Comparison of ENCODE assay signal across 8 cellular contexts in genomic region chr19:45716314-45717130, GRCh38. TPM values are rescaled to one million over a fixed set of nuclear protein-coding genes. Genes with fewer than 3 reads are reported as not detected.
DNase-seq lines count a peak whose midpoint lies in the region; ATAC-seq, FAIRE-seq and TF ChIP-seq lines count a peak whose summit lies in the region.

No MANE protein-coding gene starts in this region.

- H3K27ac Mint-ChIP-seq in CD4-positive, alpha-beta T cell, result peak overlapping the region; percentile 89
- peak overlapping the region; percentile 93 for H3K27ac Mint-ChIP-seq in activated CD4-positive, alpha-beta memory T cell treated with anti-CD3 and anti-CD28 coated beads for 36 hours
- peak overlapping the region; percentile 89 to 91 for H3K27ac Mint-ChIP-seq in natural killer cell treated with Interleukin-12 subunit alpha and Interleukin-12 subunit beta and Interleukin-15 and Interleukin-18, amount 100 ng/mL, for 72 hours

- no peaks in the 10 kb centered on the region for H3K9me3 ChIP-seq in CD4-positive, alpha-beta T cell (ENCODE audit: control insufficient read depth, low read length)
- no peaks in the 10 kb centered on the region for H3K9me3 ChIP-seq in esophagus muscularis mucosa

- peak overlapping the region; percentile 90 for H3K4me3 Mint-ChIP-seq in CD4-positive, alpha-beta T cell
- peak overlapping the region; percentile 96 for H3K4me3 Mint-ChIP-seq in activated CD4-positive, alpha-beta memory T cell treated with anti-CD3 and anti-CD28 coated beads for 36 hours
- peak overlapping the region; percentile 87 for H3K4me3 Mint-ChIP-seq in natural killer cell treated with Interleukin-12 subunit alpha and Interleukin-12 subunit beta and Interleukin-15 and Interleukin-18, amount 100 ng/mL, for 72 hours

- peaks cover 7 to 25% (median 20%) of the 10 kb centered on the region in 4 donors for H3K4me1 ChIP-seq in esophagus muscularis mucosa

- no peak for TF ChIP-seq CTCF in CD4-positive, alpha-beta T cell (IDR thresholded peaks at IDR 0.05)
- no peak for TF ChIP-seq CTCF in esophagus muscularis mucosa (IDR thresholded peaks at IDR 0.05)
- TF ChIP-seq CTCF in GM20000 (IDR thresholded peaks at IDR 0.05; ENCODE audit: extremely low read depth, missing control alignments), result no peak

- H3K36me3 ChIP-seq in esophagus muscularis mucosa, result peaks cover 16 to 32% (median 22%) of the 10 kb centered on the region in 4 donors

- H3K36me3 Mint-ChIP-seq in CD4-positive, alpha-beta T cell (ENCODE audit: low read depth), result peaks cover 30% of the 10 kb centered on the region
- peaks cover 14% of the 10 kb centered on the region for H3K36me3 Mint-ChIP-seq in activated CD4-positive, alpha-beta memory T cell treated with anti-CD3 and anti-CD28 coated beads for 36 hours
- no peaks in the 10 kb centered on the region for H3K36me3 Mint-ChIP-seq in natural killer cell treated with Interleukin-12 subunit alpha and Interleukin-12 subunit beta and Interleukin-15 and Interleukin-18, amount 100 ng/mL, for 72 hours

- intact Hi-C loops in CD4-positive, alpha-beta T cell (cut with DNase I, micrococcal nuclease), result loop anchor here (1.0 to 5.0 kb wide), 8 partner anchors 14 to 631 kb away; partner anchors contain the start of genes FBXO46 (in 2 of the 2), QPCTL (in 2 of the 2), CCDC61 (in 1 of the 2) and FOXA3 (in 1 of the 2)
- intact Hi-C loops in activated CD4-positive, alpha-beta memory T cell treated with anti-CD3 and anti-CD28 coated beads for 36 hours (cut with micrococcal nuclease), result loop anchor here (1.0 to 5.0 kb wide), 10 partner anchors 14 to 210 kb away; partner anchors contain the start of genes DMWD, FBXO46, IRF2BP1 and OPA3
- intact Hi-C loops in esophagus muscularis mucosa (cut with DNase I), result no loop called here

- TF ChIP-seq POLR2A in esophagus muscularis mucosa (IDR thresholded peaks at IDR 0.05; ENCODE audit: low read depth), result no peak

- peaks cover 42% of the 10 kb centered on the region for H3K4me1 Mint-ChIP-seq in CD4-positive, alpha-beta T cell (ENCODE audit: low read depth)
- H3K4me1 Mint-ChIP-seq in activated CD4-positive, alpha-beta memory T cell treated with anti-CD3 and anti-CD28 coated beads for 36 hours (ENCODE audit: low read depth), result peaks cover 35% of the 10 kb centered on the region
- peaks cover 31 to 35% of the 10 kb centered on the region in 2 donors for H3K4me1 Mint-ChIP-seq in natural killer cell treated with Interleukin-12 subunit alpha and Interleukin-12 subunit beta and Interleukin-15 and Interleukin-18, amount 100 ng/mL, for 72 hours (ENCODE audit: low read depth in 2 of 2)

- H3K27ac ChIP-seq in CD4-positive, alpha-beta T cell (ENCODE audit: low read depth, low read length), result peak overlapping the region; percentile 80
- H3K27ac ChIP-seq in esophagus muscularis mucosa (replicated peaks in 1 of 4), result peak overlapping the region; percentile 89 to 95 (median 92)

- 2% methylated on average over 24 of the region's 24 CpGs for WGBS in esophagus muscularis mucosa

- peak in 3 of 10 experiments; percentile 8 to 36 (median 16) for DNase-seq in CD4-positive, alpha-beta T cell
- no peak for DNase-seq in Jurkat, Clone E6-1 (ENCODE audit: low read depth, low spot score)
- DNase-seq in activated CD4-positive, alpha-beta memory T cell treated with anti-CD3 and anti-CD28 coated beads for 36 hours, result peak; percentile 38
- DNase-seq in esophagus muscularis mucosa (ENCODE audit: extremely low spot score), result no peak
- no peak for DNase-seq in natural killer cell treated with Interleukin-12 subunit alpha and Interleukin-12 subunit beta and Interleukin-15 and Interleukin-18, amount 100 ng/mL, for 72 hours (ENCODE audit: low spot score)
- DNase-seq in GM19238 (ENCODE audit: insufficient read length, low spot score), result no peak
- no peak for DNase-seq in urothelium cell line (ENCODE audit: low spot score)
- no peak for DNase-seq in GM20000 (ENCODE audit: low spot score)

- no peaks in the 10 kb centered on the region for H3K27me3 ChIP-seq in CD4-positive, alpha-beta T cell (ENCODE audit: control insufficient read depth, insufficient read depth, low read length)
- no peaks in the 10 kb centered on the region for H3K27me3 ChIP-seq in esophagus muscularis mucosa

- FAIRE-seq in urothelium cell line (lab: Jason Lieb, UNC), result no peak

- H3K27me3 Mint-ChIP-seq in CD4-positive, alpha-beta T cell, result no peaks in the 10 kb centered on the region
- H3K27me3 Mint-ChIP-seq in activated CD4-positive, alpha-beta memory T cell treated with anti-CD3 and anti-CD28 coated beads for 36 hours, result no peaks in the 10 kb centered on the region
- H3K27me3 Mint-ChIP-seq in natural killer cell treated with Interleukin-12 subunit alpha and Interleukin-12 subunit beta and Interleukin-15 and Interleukin-18, amount 100 ng/mL, for 72 hours, result no peaks in the 10 kb centered on the region

- peak overlapping the region; percentile 77 for H3K4me3 ChIP-seq in Jurkat, Clone E6-1 (ENCODE audit: low read length)
- peak overlapping the region; percentile 55 to 81 (median 70) for H3K4me3 ChIP-seq in esophagus muscularis mucosa

- TF ChIP-seq EP300 in esophagus muscularis mucosa (IDR thresholded peaks at IDR 0.05), result no peak

- POLR2A ChIA-PET in CD4-positive, alpha-beta T cell (lab: Charles Lee), result interaction anchor here (0.6 to 4.0 kb wide), 25 partner anchors 9 to 538 kb away, joined by 3 to 56 read pairs (median 4); partner anchors contain the start of genes BLOC1S3, DMWD, FBXO46 and FOSB
- POLR2A ChIA-PET in activated CD4-positive, alpha-beta memory T cell treated with anti-CD3 and anti-CD28 coated beads for 36 hours (lab: Charles Lee), result interaction anchor here (0.7 to 4.2 kb wide), 10 partner anchors 12 to 186 kb away, joined by 3 to 31 read pairs (median 3); partner anchors contain the start of genes FBXO46, MYPOP, QPCTL and SIX5

- ATAC-seq in CD4-positive, alpha-beta T cell (ENCODE audit: poor library complexity), result no peak
- ATAC-seq in natural killer cell treated with Interleukin-12 subunit alpha and Interleukin-12 subunit beta and Interleukin-15 and Interleukin-18, amount 100 ng/mL, for 72 hours, result no peak

- CTCF ChIA-PET in CD4-positive, alpha-beta T cell (lab: Charles Lee), result interaction anchor here (0.6 to 3.9 kb wide), 6 partner anchors 14 to 238 kb away, joined by 3 to 22 read pairs (median 4); partner anchors contain the start of genes FBXO46 and QPCTL
- CTCF ChIA-PET in activated CD4-positive, alpha-beta memory T cell treated with anti-CD3 and anti-CD28 coated beads for 36 hours (lab: Charles Lee), result interaction anchor here (0.8 to 6.8 kb wide), 16 partner anchors 9 to 277 kb away, joined by 3 to 68 read pairs (median 4); partner anchors contain the start of genes FBXO46, QPCTL and SNRPD2

- no peaks in the 10 kb centered on the region for H3K9me3 Mint-ChIP-seq in CD4-positive, alpha-beta T cell
- H3K9me3 Mint-ChIP-seq in activated CD4-positive, alpha-beta memory T cell treated with anti-CD3 and anti-CD28 coated beads for 36 hours, result no peaks in the 10 kb centered on the region
- no peaks in the 10 kb centered on the region for H3K9me3 Mint-ChIP-seq in natural killer cell treated with Interleukin-12 subunit alpha and Interleukin-12 subunit beta and Interleukin-15 and Interleukin-18, amount 100 ng/mL, for 72 hours

RNA-seq across cellular contexts. Expression of gene FBXO46, which starts 14.2 kb away (rescaled TPM):
- total RNA-seq in CD4-positive, alpha-beta T cell, result 10 to 100 TPM; 17.2 to 17.5 TPM
- polyA plus RNA-seq in Jurkat, Clone E6-1 (2012; ENCODE audit: insufficient read depth, insufficient read length), result 11.5 TPM
- 10 to 100 TPM; 26.1 to 29.4 TPM for total RNA-seq in activated CD4-positive, alpha-beta memory T cell treated with anti-CD3 and anti-CD28 coated beads for 36 hours
- total RNA-seq in esophagus muscularis mucosa, result 10 to 100 TPM in 3 of 4 donors, 1 to 10 TPM in 1; 8.6 to 27.7 (median 18.2) TPM
- 10 to 100 TPM; 36.9 to 53.8 TPM for total RNA-seq in natural killer cell treated with Interleukin-12 subunit alpha and Interleukin-12 subunit beta and Interleukin-15 and Interleukin-18, amount 100 ng/mL, for 72 hours

RNA-seq across cellular contexts. Expression of gene MEIOSIN, which starts 16.7 kb away (rescaled TPM):
- total RNA-seq in CD4-positive, alpha-beta T cell, result not detected
- polyA plus RNA-seq in Jurkat, Clone E6-1 (2012; ENCODE audit: insufficient read depth, insufficient read length), result 0.53 TPM
- not detected for total RNA-seq in activated CD4-positive, alpha-beta memory T cell treated with anti-CD3 and anti-CD28 coated beads for 36 hours
- total RNA-seq in esophagus muscularis mucosa, result not detected
- total RNA-seq in natural killer cell treated with Interleukin-12 subunit alpha and Interleukin-12 subunit beta and Interleukin-15 and Interleukin-18, amount 100 ng/mL, for 72 hours, result not detected

RNA-seq across cellular contexts. Expression of gene QPCTL, which starts 24.1 kb away (rescaled TPM):
- total RNA-seq in CD4-positive, alpha-beta T cell, result 1 to 10 TPM; 3.7 to 5.0 TPM
- polyA plus RNA-seq in Jurkat, Clone E6-1 (2012; ENCODE audit: insufficient read depth, insufficient read length), result 9.1 TPM
- 10 to 100 TPM; 13.8 to 16.8 TPM for total RNA-seq in activated CD4-positive, alpha-beta memory T cell treated with anti-CD3 and anti-CD28 coated beads for 36 hours
- 1 to 10 TPM; 4.6 to 6.8 (median 6.0) TPM for total RNA-seq in esophagus muscularis mucosa
- total RNA-seq in natural killer cell treated with Interleukin-12 subunit alpha and Interleukin-12 subunit beta and Interleukin-15 and Interleukin-18, amount 100 ng/mL, for 72 hours, result 10 to 100 TPM in 1 of 2 donors, 1 to 10 TPM in 1; 8.4 to 22.7 TPM

RNA-seq across cellular contexts. Expression of gene SNRPD2, which starts 24.8 kb away (rescaled TPM):
- 100 to 1,000 TPM; 367 to 369 TPM for total RNA-seq in CD4-positive, alpha-beta T cell
- 1,119 TPM for polyA plus RNA-seq in Jurkat, Clone E6-1 (2012; ENCODE audit: insufficient read depth, insufficient read length)
- total RNA-seq in activated CD4-positive, alpha-beta memory T cell treated with anti-CD3 and anti-CD28 coated beads for 36 hours, result 100 to 1,000 TPM; 789 TPM
- total RNA-seq in esophagus muscularis mucosa, result 100 to 1,000 TPM; 107 to 167 (median 139) TPM
- total RNA-seq in natural killer cell treated with Interleukin-12 subunit alpha and Interleukin-12 subunit beta and Interleukin-15 and Interleukin-18, amount 100 ng/mL, for 72 hours, result 100 to 1,000 TPM; 389 to 427 TPM

RNA-seq across cellular contexts. Expression of gene GIPR, which starts 48.5 kb away (rescaled TPM):
- 1 to 10 TPM; 2.4 to 3.0 TPM for total RNA-seq in CD4-positive, alpha-beta T cell
- 5.5 TPM for polyA plus RNA-seq in Jurkat, Clone E6-1 (2012; ENCODE audit: insufficient read depth, insufficient read length)
- total RNA-seq in activated CD4-positive, alpha-beta memory T cell treated with anti-CD3 and anti-CD28 coated beads for 36 hours, result 1 to 10 TPM; 6.6 to 8.3 TPM
- not detected for total RNA-seq in esophagus muscularis mucosa
- total RNA-seq in natural killer cell treated with Interleukin-12 subunit alpha and Interleukin-12 subunit beta and Interleukin-15 and Interleukin-18, amount 100 ng/mL, for 72 hours, result 10 to 100 TPM; 29.0 to 74.0 TPM
